Comparison of ENCODE assay signal across 2 cellular contexts in the genomic region with DNA sequence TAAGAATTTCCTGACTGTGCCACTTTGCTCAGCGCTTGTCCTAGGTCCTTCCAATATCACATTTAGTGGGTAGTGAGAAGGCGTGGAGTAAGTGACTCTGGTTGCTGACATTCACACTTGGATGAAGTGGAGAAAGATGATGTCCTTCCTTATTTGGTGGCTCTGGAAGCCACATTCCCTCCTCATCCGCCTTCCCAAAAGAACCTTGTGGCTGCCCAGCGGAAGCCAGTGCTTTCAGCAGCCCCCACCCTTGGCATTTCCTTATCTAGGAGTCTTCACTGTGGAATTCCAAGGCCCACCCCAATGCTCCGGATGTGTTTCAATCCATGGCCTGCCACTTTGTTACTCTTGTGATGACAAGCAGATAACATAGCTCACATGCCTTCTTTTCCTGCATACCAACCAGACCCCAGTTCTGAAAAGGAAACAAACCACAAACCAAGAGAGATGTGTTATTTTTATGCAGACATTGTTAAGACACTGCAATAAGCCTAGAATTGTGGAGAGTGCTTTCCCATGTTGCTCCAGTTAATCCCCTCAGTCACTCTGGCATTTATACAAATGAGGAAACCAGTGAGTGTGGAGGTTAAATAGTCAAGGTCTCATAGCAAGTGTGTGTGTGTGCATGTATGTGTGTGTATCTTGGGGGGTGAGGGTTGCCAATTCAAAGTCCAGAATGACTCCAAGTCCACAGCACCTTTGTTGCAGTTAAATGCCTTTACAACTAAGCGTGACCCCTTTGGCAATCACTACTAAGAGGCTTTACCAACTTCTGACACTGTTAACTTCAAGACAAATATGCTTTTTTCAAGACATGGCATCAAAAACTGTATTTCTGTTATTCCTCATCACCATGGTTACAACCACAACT.
TF ChIP-seq lines count a peak whose summit lies in the region.

No MANE protein-coding gene starts in this region.

TF ChIP-seq in A549, 52 proteins besides CTCF, POLR2A, EP300 and RAD21 (continues in another document):
- TF ChIP-seq CHD2 (IDR thresholded peaks at IDR 0.05; ENCODE audit: low read length, partially characterized antibody), result no peak
- TF ChIP-seq, protein P1, sequence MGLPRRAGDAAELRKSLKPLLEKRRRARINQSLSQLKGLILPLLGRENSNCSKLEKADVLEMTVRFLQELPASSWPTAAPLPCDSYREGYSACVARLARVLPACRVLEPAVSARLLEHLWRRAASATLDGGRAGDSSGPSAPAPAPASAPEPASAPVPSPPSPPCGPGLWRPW (IDR thresholded peaks at IDR 0.05), result no peak
- TF ChIP-seq NFE2L2 (conservative IDR thresholded peaks at IDR 0.05; ENCODE audit: low read length), result no peak
- TF ChIP-seq, protein P2, sequence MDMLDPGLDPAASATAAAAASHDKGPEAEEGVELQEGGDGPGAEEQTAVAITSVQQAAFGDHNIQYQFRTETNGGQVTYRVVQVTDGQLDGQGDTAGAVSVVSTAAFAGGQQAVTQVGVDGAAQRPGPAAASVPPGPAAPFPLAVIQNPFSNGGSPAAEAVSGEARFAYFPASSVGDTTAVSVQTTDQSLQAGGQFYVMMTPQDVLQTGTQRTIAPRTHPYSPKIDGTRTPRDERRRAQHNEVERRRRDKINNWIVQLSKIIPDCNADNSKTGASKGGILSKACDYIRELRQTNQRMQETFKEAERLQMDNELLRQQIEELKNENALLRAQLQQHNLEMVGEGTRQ (IDR thresholded peaks at IDR 0.05), result no peak
- TF ChIP-seq POLR2AphosphoS2 (conservative IDR thresholded peaks at IDR 0.05; ENCODE audit: low read length), result no peak
- no peak for TF ChIP-seq FOSB (CRISPR knock-in tag; IDR thresholded peaks at IDR 0.05)
- TF ChIP-seq, protein P3, sequence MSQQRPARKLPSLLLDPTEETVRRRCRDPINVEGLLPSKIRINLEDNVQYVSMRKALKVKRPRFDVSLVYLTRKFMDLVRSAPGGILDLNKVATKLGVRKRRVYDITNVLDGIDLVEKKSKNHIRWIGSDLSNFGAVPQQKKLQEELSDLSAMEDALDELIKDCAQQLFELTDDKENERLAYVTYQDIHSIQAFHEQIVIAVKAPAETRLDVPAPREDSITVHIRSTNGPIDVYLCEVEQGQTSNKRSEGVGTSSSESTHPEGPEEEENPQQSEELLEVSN (IDR thresholded peaks at IDR 0.05; ENCODE audit: borderline replicate concordance, low read depth), result 0 out of 2 replicates have a peak, but pooled peaks have one; percentile 26
- TF ChIP-seq, protein P4, sequence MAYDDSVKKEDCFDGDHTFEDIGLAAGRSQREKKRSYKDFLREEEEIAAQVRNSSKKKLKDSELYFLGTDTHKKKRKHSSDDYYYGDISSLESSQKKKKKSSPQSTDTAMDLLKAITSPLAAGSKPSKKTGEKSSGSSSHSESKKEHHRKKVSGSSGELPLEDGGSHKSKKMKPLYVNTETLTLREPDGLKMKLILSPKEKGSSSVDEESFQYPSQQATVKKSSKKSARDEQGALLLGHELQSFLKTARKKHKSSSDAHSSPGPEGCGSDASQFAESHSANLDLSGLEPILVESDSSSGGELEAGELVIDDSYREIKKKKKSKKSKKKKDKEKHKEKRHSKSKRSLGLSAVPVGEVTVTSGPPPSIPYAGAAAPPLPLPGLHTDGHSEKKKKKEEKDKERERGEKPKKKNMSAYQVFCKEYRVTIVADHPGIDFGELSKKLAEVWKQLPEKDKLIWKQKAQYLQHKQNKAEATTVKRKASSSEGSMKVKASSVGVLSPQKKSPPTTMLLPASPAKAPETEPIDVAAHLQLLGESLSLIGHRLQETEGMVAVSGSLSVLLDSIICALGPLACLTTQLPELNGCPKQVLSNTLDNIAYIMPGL (CRISPR knock-in tag; IDR thresholded peaks at IDR 0.05; ENCODE audit: borderline replicate concordance), result no peak
- TF ChIP-seq, protein P5, sequence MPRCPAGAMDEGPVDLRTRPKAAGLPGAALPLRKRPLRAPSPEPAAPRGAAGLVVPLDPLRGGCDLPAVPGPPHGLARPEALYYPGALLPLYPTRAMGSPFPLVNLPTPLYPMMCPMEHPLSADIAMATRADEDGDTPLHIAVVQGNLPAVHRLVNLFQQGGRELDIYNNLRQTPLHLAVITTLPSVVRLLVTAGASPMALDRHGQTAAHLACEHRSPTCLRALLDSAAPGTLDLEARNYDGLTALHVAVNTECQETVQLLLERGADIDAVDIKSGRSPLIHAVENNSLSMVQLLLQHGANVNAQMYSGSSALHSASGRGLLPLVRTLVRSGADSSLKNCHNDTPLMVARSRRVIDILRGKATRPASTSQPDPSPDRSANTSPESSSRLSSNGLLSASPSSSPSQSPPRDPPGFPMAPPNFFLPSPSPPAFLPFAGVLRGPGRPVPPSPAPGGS (IDR thresholded peaks at IDR 0.05), result no peak
- no peak for TF ChIP-seq MAFK (IDR thresholded peaks at IDR 0.05; ENCODE audit: partially characterized antibody)
- TF ChIP-seq BHLHE40 (IDR thresholded peaks at IDR 0.05; ENCODE audit: low read depth, low read length), result no peak
- no peak for TF ChIP-seq KDM5A (IDR thresholded peaks at IDR 0.05)
- TF ChIP-seq RFX5 (IDR thresholded peaks at IDR 0.05), result no peak
- no peak for TF ChIP-seq ZNF302 (CRISPR knock-in tag; IDR thresholded peaks at IDR 0.05)
- TF ChIP-seq TFCP2L1 (CRISPR knock-in tag; IDR thresholded peaks at IDR 0.05), result no peak
- TF ChIP-seq SREBF2 (IDR thresholded peaks at IDR 0.05), result no peak
- TF ChIP-seq, protein P6, sequence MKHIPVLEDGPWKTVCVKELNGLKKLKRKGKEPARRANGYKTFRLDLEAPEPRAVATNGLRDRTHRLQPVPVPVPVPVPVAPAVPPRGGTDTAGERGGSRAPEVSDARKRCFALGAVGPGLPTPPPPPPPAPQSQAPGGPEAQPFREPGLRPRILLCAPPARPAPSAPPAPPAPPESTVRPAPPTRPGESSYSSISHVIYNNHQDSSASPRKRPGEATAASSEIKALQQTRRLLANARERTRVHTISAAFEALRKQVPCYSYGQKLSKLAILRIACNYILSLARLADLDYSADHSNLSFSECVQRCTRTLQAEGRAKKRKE (CRISPR knock-in tag; IDR thresholded peaks at IDR 0.05; ENCODE audit: low read depth), result 0 out of 2 replicates have a peak, but pooled peaks have one; percentile 13
- TF ChIP-seq FOSL2 (IDR thresholded peaks at IDR 0.05), result no peak
- peak; percentile 26 for TF ChIP-seq FOSL2 (CRISPR knock-in tag; IDR thresholded peaks at IDR 0.05)
- no peak for TF ChIP-seq JUN (IDR thresholded peaks at IDR 0.05)
- no peak for TF ChIP-seq RNF2 (IDR thresholded peaks at IDR 0.05; ENCODE audit: borderline replicate concordance, low read depth)
- no peak for TF ChIP-seq CBX8 (IDR thresholded peaks at IDR 0.05)
- no peak for TF ChIP-seq NR3C1 (IDR thresholded peaks at IDR 0.05)
- TF ChIP-seq SMC3 (IDR thresholded peaks at IDR 0.05), result no peak
- no peak for TF ChIP-seq RCOR1 (IDR thresholded peaks at IDR 0.05; ENCODE audit: low read depth, low read length)
- TF ChIP-seq EHF (CRISPR knock-in tag; IDR thresholded peaks at IDR 0.05), result 0 out of 2 replicates have a peak, but pooled peaks have one; percentile 20
- TF ChIP-seq, protein P7, sequence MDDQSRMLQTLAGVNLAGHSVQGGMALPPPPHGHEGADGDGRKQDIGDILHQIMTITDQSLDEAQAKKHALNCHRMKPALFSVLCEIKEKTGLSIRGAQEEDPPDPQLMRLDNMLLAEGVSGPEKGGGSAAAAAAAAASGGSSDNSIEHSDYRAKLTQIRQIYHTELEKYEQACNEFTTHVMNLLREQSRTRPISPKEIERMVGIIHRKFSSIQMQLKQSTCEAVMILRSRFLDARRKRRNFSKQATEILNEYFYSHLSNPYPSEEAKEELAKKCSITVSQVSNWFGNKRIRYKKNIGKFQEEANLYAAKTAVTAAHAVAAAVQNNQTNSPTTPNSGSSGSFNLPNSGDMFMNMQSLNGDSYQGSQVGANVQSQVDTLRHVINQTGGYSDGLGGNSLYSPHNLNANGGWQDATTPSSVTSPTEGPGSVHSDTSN (IDR thresholded peaks at IDR 0.05), result no peak
- TF ChIP-seq KDM1A (IDR thresholded peaks at IDR 0.05; ENCODE audit: low read depth), result no peak
- TF ChIP-seq CBX2 (IDR thresholded peaks at IDR 0.05; ENCODE audit: borderline replicate concordance, low read depth), result no peak

TF ChIP-seq in H1, 55 proteins besides CTCF, POLR2A, EP300 and RAD21:
- TF ChIP-seq ASH2L (IDR thresholded peaks at IDR 0.05; ENCODE audit: low read length), result no peak
- TF ChIP-seq TEAD4 (IDR thresholded peaks at IDR 0.05; ENCODE audit: low read depth, low read length), result peak; percentile 84
- 0 out of 2 replicates have a peak, but pooled peaks have one; percentile 34 for TF ChIP-seq SUZ12 (IDR thresholded peaks at IDR 0.05; ENCODE audit: low read length)
- TF ChIP-seq EZH2 (IDR thresholded peaks at IDR 0.05; ENCODE audit: low read depth, low read length, severe bottlenecking), result peak; percentile 19
- TF ChIP-seq SIN3A (conservative IDR thresholded peaks at IDR 0.05 in 1 of 2, IDR thresholded peaks at IDR 0.05 in 1 of 2; ENCODE audit: low read depth in 1 of 2, low read length in 2 of 2), result 0 out of 4 replicates have a peak, but pooled peaks of 1 of the 2 experiments have one; percentile 36
